ENCODE assay signal across 18 cellular contexts in the genomic region with DNA sequence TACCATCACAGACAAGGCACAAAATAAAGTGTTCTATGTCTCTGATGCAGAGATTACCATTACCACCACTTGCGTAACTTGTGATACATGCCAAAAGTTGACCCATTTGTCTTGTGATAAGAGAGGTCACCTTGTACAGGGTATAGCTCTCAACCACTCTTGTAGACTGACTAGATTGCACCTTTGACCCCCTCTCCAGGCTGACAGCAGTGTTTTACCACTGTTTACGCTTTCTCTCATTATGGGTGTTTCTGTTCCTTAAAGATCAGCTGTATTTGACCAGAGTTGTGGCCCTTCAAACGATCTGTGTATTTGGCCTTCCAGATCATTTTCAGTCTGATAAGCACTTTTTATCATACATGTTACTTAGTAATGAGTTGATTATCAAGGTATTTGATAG.
A peak's percentile ranks its signal among the peaks of the same experiment; 100 is the strongest.
DNase-seq lines count a peak whose midpoint lies in the region; ATAC-seq and TF ChIP-seq lines count a peak whose summit lies in the region.
"Had no signal": no experiment of that assay in that cellular context is flagged by ENCODE, and none has a peak within 500 bp of the region (broad histone marks: within the 10 kb centered on the region; RNA-seq: fewer than 3 reads in every experiment).

No MANE protein-coding gene starts in this region.

- H3K4me2 ChIP-seq in hepatocyte, result no peak overlapping the region

- H3K27me3 ChIP-seq in hepatocyte (no peaks in the 10 kb centered on the region), SJCRH30 (no peaks in the 10 kb centered on the region; the same call in 1 of the 2 replicates), aorta (ENCODE audit: control insufficient read depth in 1 of 2, insufficient read depth in 2 of 2, low read length in 1 of 2) (no peaks in the 10 kb centered on the region)

- no peaks in the 10 kb centered on the region for H3K9me2 ChIP-seq in hepatocyte (replicated peaks; ENCODE audit: insufficient read depth)

- TF ChIP-seq CTCF in hepatocyte (IDR thresholded peaks at IDR 0.05; ENCODE audit: poor library complexity), result no peak
- no peak for TF ChIP-seq CTCF in mucosa of descending colon (IDR thresholded peaks at IDR 0.05)

- H4K20me1 ChIP-seq in hepatocyte (ENCODE audit: insufficient read depth, poor library complexity, severe bottlenecking), result no peaks in the 10 kb centered on the region

- intact Hi-C loops in mucosa of descending colon (cut with DNase I, micrococcal nuclease), result no loop called here
- intact Hi-C loops in aorta (cut with DNase I), result no loop called here

- no peak overlapping the region for H3K4me3 ChIP-seq in hepatocyte
- no peak overlapping the region for H3K4me3 ChIP-seq in mucosa of descending colon
- no peak overlapping the region for H3K4me3 ChIP-seq in SJCRH30
- H3K4me3 ChIP-seq in aorta (ENCODE audit: low read length in 2 of 2), result no peak overlapping the region
- H3K4me3 ChIP-seq: HAP-1 had no signal

- H3K9me3 ChIP-seq in hepatocyte (ENCODE audit: low read depth) (no peaks in the 10 kb centered on the region), mucosa of descending colon (no peaks in the 10 kb centered on the region), SJCRH30 (replicated peaks) (no peaks in the 10 kb centered on the region), aorta (ENCODE audit: control insufficient read depth, low read length) (peaks cover 2% of the 10 kb centered on the region)
- H3K9me3 ChIP-seq: HAP-1 had no signal

- ATAC-seq in mucosa of descending colon (peak; percentile 60), aorta (ENCODE audit: low FRiP score) (no peak)
- ATAC-seq: CD8-positive, alpha-beta T cell had no signal

- H2AFZ ChIP-seq in hepatocyte, result no peak overlapping the region

- no peaks in the 10 kb centered on the region for H3K36me3 ChIP-seq in hepatocyte (replicated peaks; ENCODE audit: insufficient read depth, low read depth)
- no peaks in the 10 kb centered on the region for H3K36me3 ChIP-seq in mucosa of descending colon (ENCODE audit: low read depth)
- H3K36me3 ChIP-seq in SJCRH30, result no peaks in the 10 kb centered on the region
- no peaks in the 10 kb centered on the region for H3K36me3 ChIP-seq in aorta (ENCODE audit: control insufficient read depth in 1 of 2, insufficient read depth in 2 of 2, low read length in 1 of 2)
- H3K36me3 ChIP-seq: HAP-1 had no signal

- DNase-seq in HuH-7 (ENCODE audit: low spot score) (peak; percentile 10), MV-4-11 (lab: John Stamatoyannopoulos, UW) (peak; percentile 52), hepatocyte (ENCODE audit: low spot score) (peak; percentile 13), mucosa of descending colon (peak in 1 of 3 donors; percentile 4), SJCRH30 (no peak), aorta (no peak), dermis blood vessel endothelial cell (no peak), retina (no peak)
- DNase-seq: C1 segment of cervical spinal cord; CD4-positive, CD25-positive, alpha-beta regulatory T cell; CD8-positive, alpha-beta T cell; DMS 273 treated with DMSO at 0.1 percent for 48 hours; DMS79; EL; GDM1; GOT3; HFFc6 had no signal

- no peaks in the 10 kb centered on the region for H3K79me2 ChIP-seq in hepatocyte

- H3K27ac ChIP-seq in hepatocyte, result no peak overlapping the region
- no peak overlapping the region for H3K27ac ChIP-seq in SJCRH30
- H3K27ac ChIP-seq in aorta (ENCODE audit: low read depth in 1 of 2, low read length in 2 of 2), result no peak overlapping the region

- H3K4me1 ChIP-seq in hepatocyte (ENCODE audit: insufficient read depth) (no peaks in the 10 kb centered on the region), mucosa of descending colon (ENCODE audit: low read depth) (no peaks in the 10 kb centered on the region), SJCRH30 (no peaks in the 10 kb centered on the region), aorta (ENCODE audit: control insufficient read depth in 1 of 2, insufficient read depth in 2 of 2, low read length in 2 of 2) (no peaks in the 10 kb centered on the region)

- 51% methylated on average over 3 of the region's 3 CpGs for WGBS in hepatocyte (ENCODE audit: low lambda C conversion rate, missing lambda C conversion rate)
- WGBS in aorta, 2 donors, result 71 to 75% methylated on average over 3 of the region's 3 CpGs

Comparison
In these comparisons a context has a peak if more than half of its experiments do, and no peak if none do; other contexts are left out.
1. DNase-seq: peak in HuH-7 (single experiment), MV-4-11 (single experiment) and hepatocyte (single experiment); none in SJCRH30 (0 of 2), aorta (0 of 2), dermis blood vessel endothelial cell (single experiment) and retina (single experiment).